In the genomic region with DNA sequence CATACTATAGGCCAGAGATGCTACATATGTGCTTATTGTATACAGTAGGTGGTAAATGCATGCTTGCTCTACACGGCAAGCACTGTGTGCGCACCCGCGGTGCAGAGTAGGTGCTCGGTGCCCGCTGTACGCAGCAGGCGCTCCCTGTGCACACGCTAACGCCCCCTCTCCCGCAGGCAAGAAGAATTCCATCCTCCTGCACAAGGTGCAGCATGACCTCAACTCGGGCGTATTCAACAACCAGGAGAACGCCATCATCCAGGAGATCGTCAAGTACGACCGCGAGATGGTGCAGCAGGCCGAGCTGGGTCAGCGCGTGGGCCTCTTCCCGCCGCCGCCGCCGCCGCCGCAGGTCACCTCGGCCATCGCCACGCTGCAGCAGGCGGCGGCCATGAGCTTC, we compare ENCODE assay signal across 19 cellular contexts. TPM values are rescaled to one million over a fixed set of nuclear protein-coding genes. Genes with fewer than 3 reads are reported as not detected.
DNase-seq lines count a peak whose midpoint lies in the region; ATAC-seq, FAIRE-seq and TF ChIP-seq lines count a peak whose summit lies in the region.
"Had no signal": no experiment of that assay in that cellular context is flagged by ENCODE, and none has a peak within 500 bp of the region (broad histone marks: within the 10 kb centered on the region; RNA-seq: fewer than 3 reads in every experiment).

No MANE protein-coding gene starts in this region.

- ATAC-seq in Right ventricle myocardium superior (ENCODE audit: poor library complexity) (peak; percentile 36), heart right ventricle (no peak), GM21717 (IDR thresholded peaks at IDR 0.05; ENCODE audit: unreplicated experiment) (no peak)
- ATAC-seq in stimulated activated naive B cell treated with anti-CD40 and anti-IgM and Interleukin-4, amounts not matched to agents 10 μg/mL and 1 μg/mL and 100 μg/mL, for 72 hours (replicated peaks), result peak; percentile 19 to 20
- ATAC-seq: stimulated activated naive CD8-positive, alpha-beta T cell treated with anti-CD3 and anti-CD28 coated beads, Interleukin-15, amount 100 ng/mL, for 72 hours had no signal

- DNase-seq in Right ventricle myocardium superior (no peak), heart right ventricle (no peak), bronchial epithelial cell (ENCODE audit: low read depth) (peak; percentile 7), left kidney (ENCODE audit: low read depth, low spot score) (peak; percentile 76)
- no peak for DNase-seq in stimulated activated naive B cell treated with anti-CD40 and anti-IgM and Interleukin-4, amounts not matched to agents 10 μg/mL and 1 μg/mL and 100 μg/mL, for 72 hours
- DNase-seq in activated T-cell treated with anti-CD3 and anti-CD28 coated beads, Interleukin-2, amount 50 U/mL, for 48 hours, result no peak
- no peak for DNase-seq in stimulated activated CD4-positive, alpha-beta T cell treated with anti-CD3 and anti-CD28 coated beads, Interleukin-4, amount 100 ng/mL, for 24 hours
- DNase-seq: activated CD4-positive, alpha-beta memory T cell treated with anti-CD3 and anti-CD28 coated beads for 36 hours; activated effector memory CD4-positive, alpha-beta T cell treated with anti-CD3 and anti-CD28 coated beads, Interleukin-2, amount 50 U/mL, for 16 hours; left ventricle myocardium inferior; NCI-H1105 treated with DMSO at 0.1 percent for 48 hours; NCI-H345; SJCRH30; stimulated activated naive CD8-positive, alpha-beta T cell treated with anti-CD3 and anti-CD28 coated beads, Interleukin-15, amount 100 ng/mL, for 72 hours had no signal

- peaks cover 0 to 38% (median 26%) of the 10 kb centered on the region in 9 donors for H3K36me3 ChIP-seq in heart right ventricle
- H3K36me3 ChIP-seq in bronchial epithelial cell (ENCODE audit: control insufficient read depth, insufficient read depth, low read length), result peaks cover 8% of the 10 kb centered on the region
- H3K36me3 ChIP-seq: breast epithelium had no signal

- WGBS in heart right ventricle, 2 donors, result 31 to 36% methylated on average over 31 to 33 of the region's 33 CpGs

- H3K27me3 Mint-ChIP-seq in stimulated activated naive B cell treated with anti-CD40 and anti-IgM and Interleukin-4, amounts not matched to agents 10 μg/mL and 1 μg/mL and 100 μg/mL, for 72 hours, result peaks cover 0 to 6% of the 10 kb centered on the region in 2 donors
- H3K27me3 Mint-ChIP-seq: activated CD4-positive, alpha-beta memory T cell treated with anti-CD3 and anti-CD28 coated beads for 36 hours; stimulated activated naive CD8-positive, alpha-beta T cell treated with anti-CD3 and anti-CD28 coated beads, Interleukin-15, amount 100 ng/mL, for 72 hours had no signal

- peaks cover 11 to 14% of the 10 kb centered on the region in 2 donors for H3K4me1 Mint-ChIP-seq in stimulated activated naive B cell treated with anti-CD40 and anti-IgM and Interleukin-4, amounts not matched to agents 10 μg/mL and 1 μg/mL and 100 μg/mL, for 72 hours

- H3K27me3 ChIP-seq in heart right ventricle (peaks cover 0 to 8% (median 0%) of the 10 kb centered on the region in 7 donors), bronchial epithelial cell (ENCODE audit: control insufficient read depth, insufficient read depth, low read length) (no peaks in the 10 kb centered on the region)
- H3K27me3 ChIP-seq: breast epithelium, SJCRH30 had no signal

- peaks cover 0 to 13% (median 9%) of the 10 kb centered on the region in 9 donors for H3K4me1 ChIP-seq in heart right ventricle
- H3K4me1 ChIP-seq: SJCRH30 had no signal

- H3K27ac ChIP-seq in heart right ventricle, result no peak overlapping the region
- H3K27ac ChIP-seq: breast epithelium, KMS-11, left ventricle myocardium inferior, SJCRH30, skin epidermis had no signal

- H3K4me3 Mint-ChIP-seq in stimulated activated naive B cell treated with anti-CD40 and anti-IgM and Interleukin-4, amounts not matched to agents 10 μg/mL and 1 μg/mL and 100 μg/mL, for 72 hours, result peak overlapping the region in 1 of 2 donors; percentile 25
- H3K4me3 Mint-ChIP-seq: activated CD4-positive, alpha-beta memory T cell treated with anti-CD3 and anti-CD28 coated beads for 36 hours; stimulated activated naive CD8-positive, alpha-beta T cell treated with anti-CD3 and anti-CD28 coated beads, Interleukin-15, amount 100 ng/mL, for 72 hours had no signal

- no peak overlapping the region for H3K27ac Mint-ChIP-seq in stimulated activated naive B cell treated with anti-CD40 and anti-IgM and Interleukin-4, amounts not matched to agents 10 μg/mL and 1 μg/mL and 100 μg/mL, for 72 hours
- H3K27ac Mint-ChIP-seq: activated CD4-positive, alpha-beta memory T cell treated with anti-CD3 and anti-CD28 coated beads for 36 hours; stimulated activated naive CD8-positive, alpha-beta T cell treated with anti-CD3 and anti-CD28 coated beads, Interleukin-15, amount 100 ng/mL, for 72 hours had no signal

- TF ChIP-seq CTCF in heart right ventricle (IDR thresholded peaks at IDR 0.05) (peak in 2 of 9 donors; percentile 12 to 19), bronchial epithelial cell (IDR thresholded peaks at IDR 0.05; ENCODE audit: insufficient read depth, low read length, severe bottlenecking) (no peak)

- peak; percentile 89 for FAIRE-seq in bronchial epithelial cell (lab: Jason Lieb, UNC)

- intact Hi-C loops in Right ventricle myocardium superior (cut with DNase I) (no loop called here), heart right ventricle (cut with DNase I) (no loop called here)

- H3K9me3 Mint-ChIP-seq in stimulated activated naive B cell treated with anti-CD40 and anti-IgM and Interleukin-4, amounts not matched to agents 10 μg/mL and 1 μg/mL and 100 μg/mL, for 72 hours, result no peaks in the 10 kb centered on the region
- H3K9me3 Mint-ChIP-seq: activated CD4-positive, alpha-beta memory T cell treated with anti-CD3 and anti-CD28 coated beads for 36 hours; stimulated activated naive CD8-positive, alpha-beta T cell treated with anti-CD3 and anti-CD28 coated beads, Interleukin-15, amount 100 ng/mL, for 72 hours had no signal

- no peaks in the 10 kb centered on the region for H3K9me3 ChIP-seq in heart right ventricle
- H3K9me3 ChIP-seq: breast epithelium, left ventricle myocardium inferior, SJCRH30 had no signal

- no peak overlapping the region for H3K4me3 ChIP-seq in heart right ventricle
- H3K4me3 ChIP-seq in bronchial epithelial cell (ENCODE audit: low read depth, low read length), result no peak overlapping the region
- H3K4me3 ChIP-seq: left ventricle myocardium inferior, SJCRH30, skin epidermis had no signal

- H3K36me3 Mint-ChIP-seq in stimulated activated naive B cell treated with anti-CD40 and anti-IgM and Interleukin-4, amounts not matched to agents 10 μg/mL and 1 μg/mL and 100 μg/mL, for 72 hours, result peaks cover 35 to 54% of the 10 kb centered on the region in 2 donors

RNA-seq across cellular contexts. Expression of a gene that starts 17.7 kb away (rescaled TPM):
- total RNA-seq in Right ventricle myocardium superior (54.5 TPM), heart right ventricle (10 to 100 TPM; 37.2 to 61.7 (median 45.3) TPM), bronchial epithelial cell (27.5 and 29.0 TPM in 2 replicates)
- polyA plus RNA-seq in heart right ventricle, result 100 to 1,000 TPM in 1 of 2 donors, 10 to 100 TPM in 1; 43.2 to 159 TPM

RNA-seq across cellular contexts. Expression of a gene that starts 24.1 kb away (rescaled TPM):
- total RNA-seq in Right ventricle myocardium superior (not detected), heart right ventricle (under 1 TPM in 5 of 10 donors, not detected in 5; 0.20 to 0.36 (median 0.30) TPM), bronchial epithelial cell (not detected in 2 replicates)
- under 1 TPM; 0.16 to 0.44 TPM for polyA plus RNA-seq in heart right ventricle
- total RNA-seq: H4, left ventricle myocardium inferior, SJCRH30 had no signal

RNA-seq across cellular contexts. Expression of a gene that starts 25.9 kb away (rescaled TPM):
- total RNA-seq in Right ventricle myocardium superior, result 4.1 TPM
- 10 to 100 TPM in 1 of 10 donors, 1 to 10 TPM in 9; 1.9 to 10.7 (median 5.1) TPM for total RNA-seq in heart right ventricle
- 1 to 10 TPM in 1 of 2 donors, under 1 TPM in 1; 0.90 to 4.7 TPM for polyA plus RNA-seq in heart right ventricle
- total RNA-seq in bronchial epithelial cell, result under 0.01 and 0.51 TPM in 2 replicates

RNA-seq across cellular contexts. Expression of a gene that starts 43.2 kb away (rescaled TPM):
- total RNA-seq in Right ventricle myocardium superior, result 1,928 TPM
- total RNA-seq in heart right ventricle, result 1,000 to 10,000 TPM; 1,225 to 2,457 (median 1,705) TPM
- polyA plus RNA-seq in heart right ventricle, result 1,000 to 10,000 TPM in 1 of 2 donors, 100 to 1,000 TPM in 1; 829 to 5,252 TPM
- total RNA-seq in bronchial epithelial cell, result 349 and 369 TPM in 2 replicates

RNA-seq across cellular contexts. Expression of a gene that starts 47.4 kb away (rescaled TPM):
- total RNA-seq in Right ventricle myocardium superior (21.2 TPM), heart right ventricle (10 to 100 TPM; 20.3 to 43.6 (median 22.5) TPM), bronchial epithelial cell (28.3 and 42.6 TPM in 2 replicates)
- 10 to 100 TPM; 27.1 to 46.1 TPM for polyA plus RNA-seq in heart right ventricle

Comparison
In these comparisons a context has a peak if more than half of its experiments do, and no peak if none do; other contexts are left out.
1. ATAC-seq: peak in Right ventricle myocardium superior (single experiment) and stimulated activated naive B cell treated with anti-CD40 and anti-IgM and Interleukin-4, amounts not matched to agents 10 μg/mL and 1 μg/mL and 100 μg/mL, for 72 hours (2 of 2); none in heart right ventricle (0 of 8) and GM21717 (single experiment).
2. DNase-seq: peak in bronchial epithelial cell (single experiment) and left kidney (single experiment); none in Right ventricle myocardium superior (single experiment), heart right ventricle (0 of 2), stimulated activated naive B cell treated with anti-CD40 and anti-IgM and Interleukin-4, amounts not matched to agents 10 μg/mL and 1 μg/mL and 100 μg/mL, for 72 hours (single experiment), activated T-cell treated with anti-CD3 and anti-CD28 coated beads, Interleukin-2, amount 50 U/mL, for 48 hours (0 of 2) and stimulated activated CD4-positive, alpha-beta T cell treated with anti-CD3 and anti-CD28 coated beads, Interleukin-4, amount 100 ng/mL, for 24 hours (single experiment).